ENCODE assay signal across 15 cellular contexts in the genomic region with DNA sequence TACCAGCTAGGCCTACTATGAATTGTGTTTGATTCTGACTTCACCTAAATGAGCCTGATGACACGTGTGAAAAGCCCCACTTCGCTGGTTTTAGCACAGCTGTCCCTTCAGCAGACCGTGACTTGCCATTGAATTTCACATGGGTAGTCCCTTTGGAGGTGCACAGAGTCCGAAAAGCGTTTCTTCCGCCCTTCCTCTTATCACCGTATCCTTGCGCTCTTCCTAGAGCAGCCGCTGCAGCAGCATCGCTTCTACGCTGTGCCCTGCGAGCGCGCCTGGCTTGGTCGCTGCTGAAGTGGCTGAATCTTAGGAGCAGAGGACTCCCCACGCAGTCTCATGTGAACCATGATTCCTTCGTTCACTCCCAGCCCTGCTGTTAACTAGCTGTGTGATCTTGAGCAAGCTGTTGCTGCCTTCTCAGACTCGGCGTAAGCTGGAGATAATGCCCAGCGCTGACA.
DNase-seq lines count a peak whose midpoint lies in the region; ATAC-seq and TF ChIP-seq lines count a peak whose summit lies in the region.
"Had no signal": no experiment of that assay in that cellular context is flagged by ENCODE, and none has a peak within 500 bp of the region (broad histone marks: within the 10 kb centered on the region; RNA-seq: fewer than 3 reads in every experiment).

No MANE protein-coding gene starts in this region.

- H3K18ac ChIP-seq in mesenchymal stem cell (ENCODE audit: low read depth in 1 of 2, low read length in 2 of 2) = no peak overlapping the region

- no peak overlapping the region for H3K4ac ChIP-seq in mesenchymal stem cell (ENCODE audit: low read depth in 1 of 2, low read length in 2 of 2)

- H3K79me1 ChIP-seq in mesenchymal stem cell (replicated peaks; ENCODE audit: low read length, poor library complexity, severe bottlenecking) = no peaks in the 10 kb centered on the region

- H2BK120ac ChIP-seq in mesenchymal stem cell (ENCODE audit: low read depth, low read length) = no peak overlapping the region

- H2AK5ac ChIP-seq in mesenchymal stem cell (ENCODE audit: low read length, severe bottlenecking) = peak overlapping the region; percentile 84

- H2BK5ac ChIP-seq in mesenchymal stem cell (ENCODE audit: low read depth, low read length, poor library complexity, severe bottlenecking) = no peak overlapping the region

- H2BK15ac ChIP-seq in mesenchymal stem cell (ENCODE audit: low read depth, poor library complexity, severe bottlenecking) = no peak overlapping the region

- H3K4me3 ChIP-seq in right atrium auricular region (no peak overlapping the region), astrocyte of the spinal cord (ENCODE audit: low read depth, low read length) (no peak overlapping the region), mesenchymal stem cell (ENCODE audit: insufficient read depth in 1 of 2, low read depth in 1 of 2, low read length in 2 of 2) (no peak overlapping the region), tibial nerve (no peak overlapping the region)
- H3K4me3 ChIP-seq: prostate gland, thyroid gland had no signal

- H3K23ac ChIP-seq in mesenchymal stem cell (ENCODE audit: low read length in 2 of 2) = peak overlapping the region in 1 of 2 experiments; percentile 59

- H4K8ac ChIP-seq in mesenchymal stem cell (ENCODE audit: low read length) = no peak overlapping the region

- H3K9me3 ChIP-seq in right atrium auricular region (no peaks in the 10 kb centered on the region), mesenchymal stem cell (ENCODE audit: control insufficient read depth, low read length) (no peaks in the 10 kb centered on the region), tibial nerve (no peaks in the 10 kb centered on the region)
- H3K9me3 ChIP-seq: prostate gland, thyroid gland had no signal

- TF ChIP-seq EP300 in tibial nerve (IDR thresholded peaks at IDR 0.05) = no peak

- no peak for DNase-seq in left ventricle myocardium superior
- no peak for DNase-seq in right atrium auricular region (ENCODE audit: low spot score)
- DNase-seq in astrocyte of the spinal cord (ENCODE audit: low read depth, low spot score) = peak; percentile 7
- DNase-seq in mesenchymal stem cell = no peak
- no peak for DNase-seq in tibial nerve (ENCODE audit: low spot score in 2 of 2)
- no peak for DNase-seq in LoVo (ENCODE audit: low spot score)
- no peak for DNase-seq in RWPE1 (ENCODE audit: low spot score)
- DNase-seq: activated CD4-positive, alpha-beta T cell treated with anti-CD3 and anti-CD28 coated beads, Interleukin-2, amount 10 ng/mL, durations not matched to agents 24 days and 14 days; activated naive CD8-positive, alpha-beta T cell treated with anti-CD3 and anti-CD28 coated beads, Interleukin-2, amount 50 U/mL, for 24 hours; activated T-cell treated with anti-CD3 and anti-CD28 coated beads, Interleukin-2, amount 50 U/mL, for 4 hours; T-helper 9 cell; thyroid gland had no signal

- no peaks in the 10 kb centered on the region for H3K36me3 ChIP-seq in right atrium auricular region
- peaks cover 0 to 3% of the 10 kb centered on the region in 2 experiments for H3K36me3 ChIP-seq in mesenchymal stem cell (ENCODE audit: control insufficient read depth in 1 of 2, insufficient read depth in 2 of 2, low read depth in 1 of 2, low read length in 2 of 2)
- H3K36me3 ChIP-seq in tibial nerve = no peaks in the 10 kb centered on the region
- H3K36me3 ChIP-seq: prostate gland, thyroid gland had no signal

- H4K91ac ChIP-seq in mesenchymal stem cell (ENCODE audit: low read length) = no peak overlapping the region

- no peaks in the 10 kb centered on the region for H3K27me3 ChIP-seq in right atrium auricular region
- H3K27me3 ChIP-seq in mesenchymal stem cell (ENCODE audit: control insufficient read depth in 1 of 2, insufficient read depth in 1 of 2, low read length in 2 of 2) = no peaks in the 10 kb centered on the region
- H3K27me3 ChIP-seq in tibial nerve = no peaks in the 10 kb centered on the region
- H3K27me3 ChIP-seq: thyroid gland had no signal

- peak overlapping the region in 1 of 2 experiments; percentile 74 for H2BK12ac ChIP-seq in mesenchymal stem cell (ENCODE audit: low read length in 2 of 2)

- no peak overlapping the region for H3K27ac ChIP-seq in right atrium auricular region
- no peak overlapping the region for H3K27ac ChIP-seq in mesenchymal stem cell (ENCODE audit: low read length, poor library complexity, severe bottlenecking)
- peak overlapping the region in 3 of 4 donors; percentile 67 to 89 (median 83) for H3K27ac ChIP-seq in tibial nerve
- H3K27ac ChIP-seq in RWPE1 = no peak overlapping the region
- H3K27ac ChIP-seq: epithelial cell of prostate, prostate gland, thyroid gland had no signal

- no peak overlapping the region for H3K4me2 ChIP-seq in mesenchymal stem cell (ENCODE audit: low read length, poor library complexity, severe bottlenecking)

- 89% methylated on average over 20 of the region's 20 CpGs for WGBS in mesenchymal stem cell
- WGBS in tibial nerve, 2 donors = 85% methylated on average over 20 of the region's 20 CpGs

- POLR2A ChIA-PET in RWPE1 (lab: Yijun Ruan, JAX; ENCODE audit: low non-redundant PET) = no interaction called here

- H2AFZ ChIP-seq in mesenchymal stem cell (ENCODE audit: low read depth, low read length) = no peak overlapping the region

- no peak overlapping the region for H3K9ac ChIP-seq in mesenchymal stem cell (ENCODE audit: low read length)

- H3K14ac ChIP-seq in mesenchymal stem cell (ENCODE audit: low read length in 2 of 2) = no peak overlapping the region

- intact Hi-C loops in left ventricle myocardium superior (cut with micrococcal nuclease) = no loop called here

- no peak for TF ChIP-seq POLR2A in tibial nerve (IDR thresholded peaks at IDR 0.05)

- ATAC-seq in left ventricle myocardium superior = peak; percentile 30
- no peak for ATAC-seq in GM21360 (IDR thresholded peaks at IDR 0.05; ENCODE audit: unreplicated experiment)
- ATAC-seq: activated naive CD8-positive, alpha-beta T cell treated with anti-CD3 and anti-CD28 coated beads, Interleukin-2, amount 50 U/mL, for 24 hours; activated T-cell treated with anti-CD3 and anti-CD28 coated beads, Interleukin-2, amount 50 U/mL, for 4 hours had no signal

- no peak for TF ChIP-seq CTCF in right atrium auricular region (IDR thresholded peaks at IDR 0.05)
- TF ChIP-seq CTCF in astrocyte of the spinal cord (IDR thresholded peaks at IDR 0.05; ENCODE audit: low read depth, low read length) = no peak
- no peak for TF ChIP-seq CTCF in tibial nerve (IDR thresholded peaks at IDR 0.05)
- no peak for TF ChIP-seq CTCF in RWPE1 (conservative IDR thresholded peaks at IDR 0.05; ENCODE audit: low read depth)

- H3K4me1 ChIP-seq in right atrium auricular region (peaks cover 0 to 4% of the 10 kb centered on the region in 2 donors), mesenchymal stem cell (ENCODE audit: control insufficient read depth, insufficient read depth, low read depth, low read length) (peaks cover 6% of the 10 kb centered on the region), tibial nerve (peaks cover 0 to 18% (median 5%) of the 10 kb centered on the region in 4 donors)
- H3K4me1 ChIP-seq: prostate gland had no signal

- in situ Hi-C loops in astrocyte of the spinal cord (cut with HindIII; ENCODE audit: low sequenced_read_pairs) = no loop called here

- CTCF ChIA-PET in RWPE1 (lab: Yijun Ruan, JAX) = interaction anchor here (0.7 kb wide), 1 partner anchor 1271 kb away, joined by 3 read pairs; no protein-coding TSS in a partner anchor

Comparison
In these comparisons a context has a peak if more than half of its experiments do, and no peak if none do; other contexts are left out.
1. H3K27ac ChIP-seq: peak in tibial nerve (3 of 4); none in right atrium auricular region (0 of 2), mesenchymal stem cell (single experiment) and RWPE1 (single experiment).